Comparison of ENCODE assay signal across 1 cellular context in genomic region chr12:8816448-8816847, GRCh38.
TF ChIP-seq lines count a peak whose summit lies in the region.

No MANE protein-coding gene starts in this region.

TF ChIP-seq in WTC11, 78 proteins besides CTCF, POLR2A, EP300 and RAD21 (continued from another document):
- no peak for TF ChIP-seq FOXP1 (CRISPR knock-in tag; IDR thresholded peaks at IDR 0.05; ENCODE audit: borderline replicate concordance)
- no peak for TF ChIP-seq MYBL2 (CRISPR knock-in tag; IDR thresholded peaks at IDR 0.05)
- TF ChIP-seq NR2C2 (CRISPR knock-in tag; IDR thresholded peaks at IDR 0.05) = no peak
- no peak for TF ChIP-seq NR3C1 (CRISPR knock-in tag; conservative IDR thresholded peaks at IDR 0.05; ENCODE audit: low read depth)
- no peak for TF ChIP-seq TEAD4 (CRISPR knock-in tag; IDR thresholded peaks at IDR 0.05)
- no peak for TF ChIP-seq ATF2 (CRISPR knock-in tag; IDR thresholded peaks at IDR 0.05; ENCODE audit: borderline replicate concordance, low read depth)
TF ChIP-seq in WTC11: peak in this region for 0.
